ENCODE assay signal across 8 cellular contexts in genomic region chr19:52140077-52140710, GRCh38. TPM values are rescaled to one million over a fixed set of nuclear protein-coding genes. Genes with fewer than 3 reads are reported as not detected.
A peak's percentile ranks its signal among the peaks of the same experiment; 100 is the strongest.
DNase-seq lines count a peak whose midpoint lies in the region; ATAC-seq and TF ChIP-seq lines count a peak whose summit lies in the region.

No MANE protein-coding gene starts in this region.

- H3K79me2 ChIP-seq in OCI-LY7 (ENCODE audit: insufficient read depth, low read depth, low read length) = peaks cover 9% of the 10 kb centered on the region; the same call in 1 of the 2 replicates

- H3K9me3 ChIP-seq in OCI-LY7 (ENCODE audit: low read length) = no peaks in the 10 kb centered on the region
- peaks cover 0 to 2% of the 10 kb centered on the region in 2 donors for H3K9me3 ChIP-seq in esophagus (ENCODE audit: control insufficient read depth in 2 of 2, insufficient read depth in 1 of 2, low read depth in 1 of 2, low read length in 1 of 2)

- H3K27me3 ChIP-seq in esophagus (ENCODE audit: control insufficient read depth in 1 of 2, insufficient read depth in 2 of 2, low read length in 2 of 2) = no peaks in the 10 kb centered on the region

- CTCF ChIA-PET in OCI-LY7 (lab: Charles Lee; ENCODE audit: unreplicated experiment) = no interaction called here

- POLR2A ChIA-PET in OCI-LY7 (lab: Charles Lee) = interaction anchor here (0.7 to 1.0 kb wide), 3 partner anchors 26 to 97 kb away, joined by 3 to 4 read pairs (median 3); no protein-coding TSS in a partner anchor

- ATAC-seq in sciatic nerve = peak; percentile 5
- ATAC-seq in HG02938 (IDR thresholded peaks at IDR 0.05; ENCODE audit: unreplicated experiment) = no peak

- H3K36me3 ChIP-seq in OCI-LY7 (ENCODE audit: insufficient read depth, low read length) (peaks cover 3% of the 10 kb centered on the region; the same call in 1 of the 2 replicates), esophagus (ENCODE audit: control insufficient read depth in 2 of 2, insufficient read depth in 2 of 2, low read length in 1 of 2) (no peaks in the 10 kb centered on the region)

- peak overlapping the region; percentile 57 for H3K4me2 ChIP-seq in OCI-LY7 (ENCODE audit: low read length)

- DNase-seq in GM03348 (ENCODE audit: low spot score) (peak; percentile 19), OCI-LY7 (ENCODE audit: low spot score) (no peak), sciatic nerve (ENCODE audit: low spot score) (no peak), NCI-H446 treated with DMSO at 0.1 percent for 48 hours (lab: John Stamatoyannopoulos, UW) (no peak), inferior parietal cortex (ENCODE audit: extremely low spot score) (no peak), DMS 273 treated with DMSO at 0.1 percent for 48 hours (lab: John Stamatoyannopoulos, UW) (no peak)

- intact Hi-C loops in OCI-LY7 (cut with micrococcal nuclease; ENCODE audit: unreplicated experiment) (no loop called here), sciatic nerve (cut with DNase I) (no loop called here)

- 11 to 17% methylated on average over 18 of the region's 18 CpGs for WGBS in esophagus, 2 donors

- peak overlapping the region; percentile 93 for H2AFZ ChIP-seq in OCI-LY7 (ENCODE audit: low read length)

- no TSS peak for BruUV-seq in OCI-LY7 (replicated peaks; lab: Mats Ljungman, UMichigan)

- H3K27ac ChIP-seq in OCI-LY7 (ENCODE audit: low read depth, low read length, poor library complexity, severe bottlenecking) (no peak overlapping the region), esophagus (ENCODE audit: low read depth in 2 of 2, low read length in 1 of 2) (peak overlapping the region; percentile 61 to 96)

- peaks cover 17% of the 10 kb centered on the region for H3K4me1 ChIP-seq in OCI-LY7 (ENCODE audit: insufficient read depth, low read length, poor library complexity, severe bottlenecking)
- no peaks in the 10 kb centered on the region for H3K4me1 ChIP-seq in esophagus (ENCODE audit: control insufficient read depth in 2 of 2, insufficient read depth in 2 of 2, low read length in 1 of 2)

- peak overlapping the region; percentile 80 for H3K4me3 ChIP-seq in OCI-LY7 (ENCODE audit: low read depth, low read length, poor library complexity, severe bottlenecking)
- H3K4me3 ChIP-seq in esophagus (ENCODE audit: low read depth in 1 of 2, low read length in 2 of 2) = peak overlapping the region in 1 of 2 donors; percentile 83

- TF ChIP-seq CTCF in OCI-LY7 (conservative IDR thresholded peaks at IDR 0.05; ENCODE audit: low read length) = no peak

- no peaks in the 10 kb centered on the region for H3K9me2 ChIP-seq in OCI-LY7 (ENCODE audit: insufficient read depth, low read length)

- H4K20me1 ChIP-seq in OCI-LY7 (ENCODE audit: insufficient read depth, low read length) = no peaks in the 10 kb centered on the region

RNA-seq across cellular contexts. Expression of gene ZNF616, which starts 0.5 kb away (rescaled TPM):
- 3.8 and 5.2 TPM in 2 replicates for total RNA-seq in OCI-LY7 (2014; rRNA removed; shearing (Covaris generic))
- total RNA-seq in OCI-LY7 (2022) = 7.1 and 7.2 TPM in 2 replicates
- 1 to 10 TPM; 1.4 to 1.7 TPM for polyA plus RNA-seq in esophagus
- total RNA-seq in sciatic nerve = 12.8 TPM

RNA-seq across cellular contexts. Expression of gene ZNF836, which starts 31.2 kb away (rescaled TPM):
- 8.0 and 13.2 TPM in 2 replicates for total RNA-seq in OCI-LY7 (2014; rRNA removed; shearing (Covaris generic))
- total RNA-seq in OCI-LY7 (2022) (14.8 and 20.7 TPM in 2 replicates), sciatic nerve (19.7 TPM)
- 1 to 10 TPM; 3.0 to 4.4 TPM for polyA plus RNA-seq in esophagus

RNA-seq across cellular contexts. Expression of gene ZNF841, which starts 44.6 kb away (rescaled TPM):
- total RNA-seq in OCI-LY7 (2014; rRNA removed; shearing (Covaris generic)) = not detected in 2 replicates
- not detected in 2 replicates for total RNA-seq in OCI-LY7 (2022)
- 1 to 10 TPM; 8.1 to 8.5 TPM for polyA plus RNA-seq in esophagus
- total RNA-seq in sciatic nerve = 38.3 TPM

RNA-seq across cellular contexts. Expression of gene PPP2R1A, which starts 49.7 kb away (rescaled TPM):
- total RNA-seq in OCI-LY7 (2014; rRNA removed; shearing (Covaris generic)) = 117 and 154 TPM in 2 replicates
- 207 and 208 TPM in 2 replicates for total RNA-seq in OCI-LY7 (2022)
- 100 to 1,000 TPM; 108 to 130 TPM for polyA plus RNA-seq in esophagus
- 139 TPM for total RNA-seq in sciatic nerve

Comparison
In these comparisons a context has a peak if more than half of its experiments do, and no peak if none do; other contexts are left out.
1. RNA of gene ZNF841, which starts 44.6 kb away (total RNA-seq): 38.3 TPM in sciatic nerve (single experiment); not detected in OCI-LY7; every median in the first group is over 10 times any median in the second.